Comparison of ENCODE assay signal across 8 cellular contexts in genomic region chr1:2642560-2643413, GRCh38. TPM values are rescaled to one million over a fixed set of nuclear protein-coding genes. Genes with fewer than 3 reads are reported as not detected.
A peak's percentile ranks its signal among the peaks of the same experiment; 100 is the strongest.
DNase-seq lines count a peak whose midpoint lies in the region; ATAC-seq and TF ChIP-seq lines count a peak whose summit lies in the region.

No MANE protein-coding gene starts in this region.

- H3K27ac ChIP-seq in C4-2B, result peak overlapping the region; percentile 45

- TF ChIP-seq CTCF in C4-2B (conservative IDR thresholded peaks at IDR 0.05) (no peak), lower leg skin (IDR thresholded peaks at IDR 0.05) (no peak)

- WGBS in lower leg skin, 2 donors, result 0 to 1% methylated on average over 45 to 62 of the region's 84 CpGs

- TF ChIP-seq POLR2A in lower leg skin (IDR thresholded peaks at IDR 0.05), result no peak

- ATAC-seq in GM19372 (IDR thresholded peaks at IDR 0.05; ENCODE audit: low read depth, unreplicated experiment) (peak; percentile 85), HG03521 (IDR thresholded peaks at IDR 0.05; ENCODE audit: unreplicated experiment) (peak; percentile 84)

- peak overlapping the region; percentile 55 for H3K4me3 ChIP-seq in lower leg skin (ENCODE audit: low read depth, poor library complexity, severe bottlenecking)

- intact Hi-C loops in lower leg skin (cut with DNase I; ENCODE audit: low total_unique reads), result no loop called here

- DNase-seq in NCI-H748 (lab: John Stamatoyannopoulos, UW; ENCODE audit: unreplicated experiment), result peak; percentile 88
- peak; percentile 92 to 93 for DNase-seq in activated CD4-positive, alpha-beta T cell treated with anti-CD3 and anti-CD28 coated beads, Interleukin-2, amount 50 U/mL, for 4 hours
- DNase-seq in dermis microvascular lymphatic vessel endothelial cell (ENCODE audit: low read depth in 2 of 2), result peak; percentile 81 to 90
- DNase-seq in lower leg skin (ENCODE audit: low spot score in 2 of 2), result peak; percentile 83 to 97
- DNase-seq in stimulated activated CD4-positive, alpha-beta T cell treated with anti-CD3 and anti-CD28 coated beads, Interleukin-4, amount 100 ng/mL, for 24 hours, result peak; percentile 95

RNA-seq across cellular contexts. Expression of gene MMEL1, which starts 10.0 kb away (rescaled TPM):
- total RNA-seq in dermis microvascular lymphatic vessel endothelial cell, result 2.8 and 3.6 TPM in 2 replicates
- total RNA-seq in lower leg skin, result 1 to 10 TPM in 3 of 4 donors, under 1 TPM in 1; 0.27 to 3.5 (median 1.6) TPM

RNA-seq across cellular contexts. Expression of gene PRXL2B, which starts 56.2 kb away (rescaled TPM):
- total RNA-seq in dermis microvascular lymphatic vessel endothelial cell (55.7 and 107 TPM in 2 replicates), lower leg skin (10 to 100 TPM in 3 of 4 donors, 1 to 10 TPM in 1; 5.6 to 16.4 (median 12.0) TPM)

Comparison
In these comparisons a context has a peak if more than half of its experiments do, and no peak if none do; other contexts are left out.
1. Peak in every context shown above with its lines: DNase-seq, ATAC-seq, H3K4me3 ChIP-seq and H3K27ac ChIP-seq.